In genomic region chr19:4815426-4816387, GRCh38 we compare ENCODE assay signal across 8 cellular contexts.
A peak's percentile ranks its signal among the peaks of the same experiment; 100 is the strongest.
DNase-seq lines count a peak whose midpoint lies in the region; ATAC-seq, FAIRE-seq and TF ChIP-seq lines count a peak whose summit lies in the region.

No MANE protein-coding gene starts in this region.

- H3K27ac ChIP-seq in brain microvascular endothelial cell, result no peak overlapping the region

- no peaks in the 10 kb centered on the region for H3K27me3 ChIP-seq in brain microvascular endothelial cell (replicated peaks)

- FAIRE-seq in A204.1 (lab: Jason Lieb, UNC), result peak; percentile 87

- no peak for TF ChIP-seq CTCF in brain microvascular endothelial cell (IDR thresholded peaks at IDR 0.05; ENCODE audit: low read depth, low read length, missing control alignments)

- peak; percentile 32 for DNase-seq in GOT3 (lab: John Stamatoyannopoulos, UW)
- peak; percentile 95 for DNase-seq in NCI-H2171 (lab: John Stamatoyannopoulos, UW)
- peak; percentile 82 for DNase-seq in UCSD-AML1 (lab: John Stamatoyannopoulos, UW; ENCODE audit: unreplicated experiment)
- peak; percentile 92 for DNase-seq in brain microvascular endothelial cell
- peak; percentile 79 for DNase-seq in iPS DF 4.7 (ENCODE audit: extremely low read depth, low spot score)
- DNase-seq in skeletal muscle cell (ENCODE audit: low read depth), result peak; percentile 78

- H3K4me3 ChIP-seq in brain microvascular endothelial cell (ENCODE audit: low read depth, low read length) (peak overlapping the region; percentile 24), skeletal muscle cell (ENCODE audit: low read depth, low read length) (peak overlapping the region; percentile 22)

- no peak for ATAC-seq in HG03460 (IDR thresholded peaks at IDR 0.05; ENCODE audit: unreplicated experiment)

- H3K36me3 ChIP-seq in brain microvascular endothelial cell (replicated peaks), result peaks cover 21% of the 10 kb centered on the region

- in situ Hi-C loops in brain microvascular endothelial cell (cut with HindIII; ENCODE audit: low pct_ligation_motif_present, low sequenced_read_pairs), result no loop called here

Comparison
In these comparisons a context has a peak if more than half of its experiments do, and no peak if none do; other contexts are left out.
1. DNase-seq: peak in every context shown above with its lines; median percentile 95 in NCI-H2171; 92 in brain microvascular endothelial cell; 82 in UCSD-AML1; 79 in iPS DF 4.7; 78 in skeletal muscle cell; 32 in GOT3.